ENCODE assay signal across 1 cellular context in the genomic region with DNA sequence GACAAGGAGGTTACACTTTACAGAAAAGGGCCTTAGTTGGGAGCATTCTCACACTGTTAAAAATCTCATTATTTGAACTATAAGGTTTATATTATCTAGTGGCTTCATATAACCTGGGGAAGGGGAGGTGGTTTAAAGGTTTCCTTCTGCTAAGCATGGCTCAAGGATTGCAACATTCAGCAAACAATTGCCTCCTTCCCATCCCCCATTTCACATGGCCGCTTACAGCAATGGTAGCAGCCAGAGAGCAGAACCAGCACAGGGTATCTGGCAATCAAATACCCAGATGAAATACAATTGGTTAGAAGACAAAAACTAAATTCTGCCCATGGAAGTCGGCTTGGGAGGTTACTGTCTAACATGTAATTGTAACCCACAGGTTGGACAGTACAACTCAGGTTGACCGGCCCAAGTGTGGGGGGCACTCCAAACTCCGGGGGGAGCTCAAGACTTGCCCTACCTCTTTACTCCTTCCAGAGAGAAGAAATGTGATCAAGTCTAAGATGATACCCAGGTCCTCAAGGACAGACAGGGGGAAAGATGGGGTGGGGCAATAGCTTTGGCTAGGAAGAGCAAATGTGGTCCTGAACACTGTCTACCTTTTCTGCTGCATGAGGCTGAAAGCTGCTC.
TF ChIP-seq lines count a peak whose summit lies in the region.

No MANE protein-coding gene starts in this region.

TF ChIP-seq in HepG2, 621 proteins besides CTCF, POLR2A, EP300 and RAD21 (continued from another document and continues in another):
- TF ChIP-seq MLX (CRISPR knock-in tag; IDR thresholded peaks at IDR 0.05) (0 out of 2 replicates have a peak, but pooled peaks have one; percentile 20), ZNF558 (CRISPR knock-in tag; IDR thresholded peaks at IDR 0.05; ENCODE audit: borderline replicate concordance) (no peak), PRDM15 (CRISPR knock-in tag; IDR thresholded peaks at IDR 0.05) (no peak), ZNF724P (CRISPR knock-in tag; IDR thresholded peaks at IDR 0.05; ENCODE audit: borderline replicate concordance) (no peak), ZNF639 (CRISPR knock-in tag; conservative IDR thresholded peaks at IDR 0.05) (no peak), SNAPC2 (CRISPR knock-in tag; IDR thresholded peaks at IDR 0.05) (0 out of 2 replicates have a peak, but pooled peaks have one; percentile 45), ZNF251 (CRISPR knock-in tag; IDR thresholded peaks at IDR 0.05) (no peak), CEBPZ (IDR thresholded peaks at IDR 0.05; ENCODE audit: low read length) (no peak), ZMYM4 (CRISPR knock-in tag; IDR thresholded peaks at IDR 0.05) (peak; percentile 57), HOXA7 (CRISPR knock-in tag; IDR thresholded peaks at IDR 0.05) (no peak), KMT2A (CRISPR knock-in tag; IDR thresholded peaks at IDR 0.05) (peak; percentile 29; the same call in 1 of the 2 replicates), ZNF782 (CRISPR knock-in tag; IDR thresholded peaks at IDR 0.05; ENCODE audit: borderline replicate concordance) (no peak), RXRB (CRISPR knock-in tag; IDR thresholded peaks at IDR 0.05; ENCODE audit: borderline replicate concordance) (peak; percentile 49; the same call in 1 of the 2 replicates), ZNF777 (CRISPR knock-in tag; IDR thresholded peaks at IDR 0.05) (0 out of 2 replicates have a peak, but pooled peaks have one; percentile 31), NFE2L2 (IDR thresholded peaks at IDR 0.05; ENCODE audit: low read length) (no peak), MED1 (CRISPR knock-in tag; IDR thresholded peaks at IDR 0.05) (0 out of 2 replicates have a peak, but pooled peaks have one; percentile 22), TBL1XR1 (IDR thresholded peaks at IDR 0.05; ENCODE audit: borderline replicate concordance, low read length, partially characterized antibody) (no peak), IRF2 (CRISPR knock-in tag; IDR thresholded peaks at IDR 0.05) (no peak)
- TF ChIP-seq, protein P1, sequence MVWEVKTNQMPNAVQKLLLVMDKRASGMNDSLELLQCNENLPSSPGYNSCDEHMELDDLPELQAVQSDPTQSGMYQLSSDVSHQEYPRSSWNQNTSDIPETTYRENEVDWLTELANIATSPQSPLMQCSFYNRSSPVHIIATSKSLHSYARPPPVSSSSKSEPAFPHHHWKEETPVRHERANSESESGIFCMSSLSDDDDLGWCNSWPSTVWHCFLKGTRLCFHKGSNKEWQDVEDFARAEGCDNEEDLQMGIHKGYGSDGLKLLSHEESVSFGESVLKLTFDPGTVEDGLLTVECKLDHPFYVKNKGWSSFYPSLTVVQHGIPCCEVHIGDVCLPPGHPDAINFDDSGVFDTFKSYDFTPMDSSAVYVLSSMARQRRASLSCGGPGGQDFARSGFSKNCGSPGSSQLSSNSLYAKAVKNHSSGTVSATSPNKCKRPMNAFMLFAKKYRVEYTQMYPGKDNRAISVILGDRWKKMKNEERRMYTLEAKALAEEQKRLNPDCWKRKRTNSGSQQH (CRISPR knock-in tag; IDR thresholded peaks at IDR 0.05; ENCODE audit: low read depth), result no peak
- TF ChIP-seq, protein P2, sequence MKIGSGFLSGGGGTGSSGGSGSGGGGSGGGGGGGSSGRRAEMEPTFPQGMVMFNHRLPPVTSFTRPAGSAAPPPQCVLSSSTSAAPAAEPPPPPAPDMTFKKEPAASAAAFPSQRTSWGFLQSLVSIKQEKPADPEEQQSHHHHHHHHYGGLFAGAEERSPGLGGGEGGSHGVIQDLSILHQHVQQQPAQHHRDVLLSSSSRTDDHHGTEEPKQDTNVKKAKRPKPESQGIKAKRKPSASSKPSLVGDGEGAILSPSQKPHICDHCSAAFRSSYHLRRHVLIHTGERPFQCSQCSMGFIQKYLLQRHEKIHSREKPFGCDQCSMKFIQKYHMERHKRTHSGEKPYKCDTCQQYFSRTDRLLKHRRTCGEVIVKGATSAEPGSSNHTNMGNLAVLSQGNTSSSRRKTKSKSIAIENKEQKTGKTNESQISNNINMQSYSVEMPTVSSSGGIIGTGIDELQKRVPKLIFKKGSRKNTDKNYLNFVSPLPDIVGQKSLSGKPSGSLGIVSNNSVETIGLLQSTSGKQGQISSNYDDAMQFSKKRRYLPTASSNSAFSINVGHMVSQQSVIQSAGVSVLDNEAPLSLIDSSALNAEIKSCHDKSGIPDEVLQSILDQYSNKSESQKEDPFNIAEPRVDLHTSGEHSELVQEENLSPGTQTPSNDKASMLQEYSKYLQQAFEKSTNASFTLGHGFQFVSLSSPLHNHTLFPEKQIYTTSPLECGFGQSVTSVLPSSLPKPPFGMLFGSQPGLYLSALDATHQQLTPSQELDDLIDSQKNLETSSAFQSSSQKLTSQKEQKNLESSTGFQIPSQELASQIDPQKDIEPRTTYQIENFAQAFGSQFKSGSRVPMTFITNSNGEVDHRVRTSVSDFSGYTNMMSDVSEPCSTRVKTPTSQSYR (CRISPR knock-in tag; IDR thresholded peaks at IDR 0.05; ENCODE audit: borderline replicate concordance), result peak; percentile 98
- TF ChIP-seq, protein P3, sequence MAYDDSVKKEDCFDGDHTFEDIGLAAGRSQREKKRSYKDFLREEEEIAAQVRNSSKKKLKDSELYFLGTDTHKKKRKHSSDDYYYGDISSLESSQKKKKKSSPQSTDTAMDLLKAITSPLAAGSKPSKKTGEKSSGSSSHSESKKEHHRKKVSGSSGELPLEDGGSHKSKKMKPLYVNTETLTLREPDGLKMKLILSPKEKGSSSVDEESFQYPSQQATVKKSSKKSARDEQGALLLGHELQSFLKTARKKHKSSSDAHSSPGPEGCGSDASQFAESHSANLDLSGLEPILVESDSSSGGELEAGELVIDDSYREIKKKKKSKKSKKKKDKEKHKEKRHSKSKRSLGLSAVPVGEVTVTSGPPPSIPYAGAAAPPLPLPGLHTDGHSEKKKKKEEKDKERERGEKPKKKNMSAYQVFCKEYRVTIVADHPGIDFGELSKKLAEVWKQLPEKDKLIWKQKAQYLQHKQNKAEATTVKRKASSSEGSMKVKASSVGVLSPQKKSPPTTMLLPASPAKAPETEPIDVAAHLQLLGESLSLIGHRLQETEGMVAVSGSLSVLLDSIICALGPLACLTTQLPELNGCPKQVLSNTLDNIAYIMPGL (CRISPR knock-in tag; IDR thresholded peaks at IDR 0.05; ENCODE audit: borderline replicate concordance in 1 of 2, low read depth in 1 of 2), result peak in 1 of 2 experiments; percentile 40; a peak in 1 of 4 replicates
- TF ChIP-seq, protein P4, sequence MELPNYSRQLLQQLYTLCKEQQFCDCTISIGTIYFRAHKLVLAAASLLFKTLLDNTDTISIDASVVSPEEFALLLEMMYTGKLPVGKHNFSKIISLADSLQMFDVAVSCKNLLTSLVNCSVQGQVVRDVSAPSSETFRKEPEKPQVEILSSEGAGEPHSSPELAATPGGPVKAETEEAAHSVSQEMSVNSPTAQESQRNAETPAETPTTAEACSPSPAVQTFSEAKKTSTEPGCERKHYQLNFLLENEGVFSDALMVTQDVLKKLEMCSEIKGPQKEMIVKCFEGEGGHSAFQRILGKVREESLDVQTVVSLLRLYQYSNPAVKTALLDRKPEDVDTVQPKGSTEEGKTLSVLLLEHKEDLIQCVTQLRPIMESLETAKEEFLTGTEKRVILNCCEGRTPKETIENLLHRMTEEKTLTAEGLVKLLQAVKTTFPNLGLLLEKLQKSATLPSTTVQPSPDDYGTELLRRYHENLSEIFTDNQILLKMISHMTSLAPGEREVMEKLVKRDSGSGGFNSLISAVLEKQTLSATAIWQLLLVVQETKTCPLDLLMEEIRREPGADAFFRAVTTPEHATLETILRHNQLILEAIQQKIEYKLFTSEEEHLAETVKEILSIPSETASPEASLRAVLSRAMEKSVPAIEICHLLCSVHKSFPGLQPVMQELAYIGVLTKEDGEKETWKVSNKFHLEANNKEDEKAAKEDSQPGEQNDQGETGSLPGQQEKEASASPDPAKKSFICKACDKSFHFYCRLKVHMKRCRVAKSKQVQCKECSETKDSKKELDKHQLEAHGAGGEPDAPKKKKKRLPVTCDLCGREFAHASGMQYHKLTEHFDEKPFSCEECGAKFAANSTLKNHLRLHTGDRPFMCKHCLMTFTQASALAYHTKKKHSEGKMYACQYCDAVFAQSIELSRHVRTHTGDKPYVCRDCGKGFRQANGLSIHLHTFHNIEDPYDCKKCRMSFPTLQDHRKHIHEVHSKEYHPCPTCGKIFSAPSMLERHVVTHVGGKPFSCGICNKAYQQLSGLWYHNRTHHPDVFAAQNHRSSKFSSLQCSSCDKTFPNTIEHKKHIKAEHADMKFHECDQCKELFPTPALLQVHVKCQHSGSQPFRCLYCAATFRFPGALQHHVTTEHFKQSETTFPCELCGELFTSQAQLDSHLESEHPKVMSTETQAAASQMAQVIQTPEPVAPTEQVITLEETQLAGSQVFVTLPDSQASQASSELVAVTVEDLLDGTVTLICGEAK (IDR thresholded peaks at IDR 0.05), result no peak
- TF ChIP-seq, protein P4 (CRISPR knock-in tag; IDR thresholded peaks at IDR 0.05), result no peak
